ENCODE assay signal across 20 cellular contexts in the genomic region with DNA sequence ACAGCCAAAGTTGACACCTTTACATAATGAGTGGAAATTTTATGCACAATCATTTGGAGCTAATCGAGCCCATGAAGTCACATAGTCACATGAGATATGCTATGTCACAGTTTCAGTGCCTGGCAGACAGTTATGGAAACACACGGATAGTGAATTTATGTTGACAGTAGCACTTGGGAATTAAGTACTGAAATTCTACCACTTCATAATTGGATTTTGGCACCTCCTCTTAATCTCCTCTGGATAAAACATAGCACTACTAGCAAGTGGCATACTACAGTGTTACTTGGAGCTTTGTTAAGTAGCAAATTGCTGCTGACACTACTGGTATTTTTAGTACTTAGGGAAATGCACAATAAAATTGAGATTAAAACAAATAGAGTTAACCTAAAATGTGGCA.
"Had no signal": no experiment of that assay in that cellular context is flagged by ENCODE, and none has a peak within 500 bp of the region (broad histone marks: within the 10 kb centered on the region; RNA-seq: fewer than 3 reads in every experiment).

No MANE protein-coding gene starts in this region.

- DNase-seq: dorsolateral prefrontal cortex; effector CD4-positive, alpha-beta T cell; hypothalamus; immature natural killer cell; islet precursor cell; kidney glomerular epithelial cell; mesenchymal stem cell; midbrain; naive thymus-derived CD4-positive, alpha-beta T cell; nephron progenitor cell; nucleus accumbens; right lobe of liver; small intestine; stimulated activated CD4-positive, alpha-beta T cell treated with anti-CD3 and anti-CD28 coated beads, Interleukin-15, amount 100 ng/mL, for 24 hours; stimulated activated CD4-positive, alpha-beta T cell treated with anti-CD3 and anti-CD28 coated beads, Interleukin-2, amount 100 ng/mL, for 48 hours; stimulated activated naive CD4-positive, alpha-beta T cell; stomach; thyroid gland; trophoblast cell had no signal

- H3K36me3 Mint-ChIP-seq: naive thymus-derived CD4-positive, alpha-beta T cell had no signal

- H3K27ac Mint-ChIP-seq: immature natural killer cell; naive thymus-derived CD4-positive, alpha-beta T cell; nephron progenitor cell had no signal

- H3K9me3 ChIP-seq: prostate gland, right lobe of liver, thyroid gland had no signal

- H3K4me1 Mint-ChIP-seq: immature natural killer cell; naive thymus-derived CD4-positive, alpha-beta T cell; nephron progenitor cell had no signal

- H3K27me3 ChIP-seq: dorsolateral prefrontal cortex, right lobe of liver, stomach, thyroid gland had no signal

- H3K4me3 Mint-ChIP-seq: immature natural killer cell; naive thymus-derived CD4-positive, alpha-beta T cell; nephron progenitor cell had no signal

- H3K27ac ChIP-seq: dorsolateral prefrontal cortex, prostate gland, right lobe of liver, stomach, thyroid gland had no signal

- H3K4me3 ChIP-seq: dorsolateral prefrontal cortex, prostate gland, right lobe of liver, stomach, thyroid gland had no signal

- ATAC-seq: naive thymus-derived CD4-positive, alpha-beta T cell; right lobe of liver had no signal

- H3K4me1 ChIP-seq: prostate gland, right lobe of liver, stomach, thyroid gland had no signal

- H3K27me3 Mint-ChIP-seq: naive thymus-derived CD4-positive, alpha-beta T cell had no signal
